1 cellular context compared by ENCODE assay signal in the genomic region with DNA sequence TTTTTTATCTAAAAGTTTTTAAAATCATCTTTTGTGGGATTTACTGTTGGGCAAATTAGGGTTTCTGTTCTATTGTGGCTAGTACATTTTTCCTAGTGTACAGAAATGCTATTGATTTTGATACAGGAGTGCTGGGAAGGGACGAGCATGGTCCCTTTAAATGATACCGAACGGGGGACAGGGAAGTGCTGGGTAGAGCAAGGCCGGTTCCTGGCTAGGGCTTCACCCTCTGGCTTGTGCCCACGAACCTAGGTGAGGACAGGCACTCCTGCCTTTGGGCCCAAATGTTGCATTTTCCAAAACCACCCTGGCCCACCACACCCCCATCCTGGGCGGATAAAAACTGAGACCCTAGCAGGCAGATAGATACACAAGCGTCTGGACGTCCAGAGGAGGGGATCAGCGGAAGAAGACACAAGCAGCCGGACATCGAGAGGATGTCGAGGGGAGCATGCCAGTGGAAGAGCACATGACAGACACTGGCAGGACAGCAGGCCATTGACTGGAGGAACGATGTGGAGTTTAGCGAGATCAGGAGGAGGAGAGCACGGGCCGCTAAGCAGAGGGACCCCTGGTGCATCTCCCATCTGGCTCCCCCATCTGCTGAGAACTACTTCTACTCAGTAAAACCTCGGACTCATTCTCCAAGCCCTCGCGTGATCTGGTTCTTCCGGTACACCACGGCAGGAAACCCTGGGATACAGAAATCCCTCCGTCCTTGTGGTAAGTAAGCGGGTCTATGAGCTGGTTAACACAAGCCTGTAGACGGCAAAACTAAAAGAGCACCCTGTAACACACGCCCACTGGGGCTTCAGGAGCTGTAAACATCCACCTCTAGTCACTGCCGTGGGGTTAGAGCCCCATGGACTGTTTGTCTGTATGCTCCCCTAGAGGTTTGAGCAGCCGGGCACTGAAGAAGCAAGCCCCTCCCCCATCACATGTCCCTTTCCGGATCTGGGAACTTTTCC.
TF ChIP-seq lines count a peak whose summit lies in the region.

No MANE protein-coding gene starts in this region.

TF ChIP-seq in WTC11, 78 proteins besides CTCF, POLR2A, EP300 and RAD21 (continued from another document):
- TF ChIP-seq, protein P1, sequence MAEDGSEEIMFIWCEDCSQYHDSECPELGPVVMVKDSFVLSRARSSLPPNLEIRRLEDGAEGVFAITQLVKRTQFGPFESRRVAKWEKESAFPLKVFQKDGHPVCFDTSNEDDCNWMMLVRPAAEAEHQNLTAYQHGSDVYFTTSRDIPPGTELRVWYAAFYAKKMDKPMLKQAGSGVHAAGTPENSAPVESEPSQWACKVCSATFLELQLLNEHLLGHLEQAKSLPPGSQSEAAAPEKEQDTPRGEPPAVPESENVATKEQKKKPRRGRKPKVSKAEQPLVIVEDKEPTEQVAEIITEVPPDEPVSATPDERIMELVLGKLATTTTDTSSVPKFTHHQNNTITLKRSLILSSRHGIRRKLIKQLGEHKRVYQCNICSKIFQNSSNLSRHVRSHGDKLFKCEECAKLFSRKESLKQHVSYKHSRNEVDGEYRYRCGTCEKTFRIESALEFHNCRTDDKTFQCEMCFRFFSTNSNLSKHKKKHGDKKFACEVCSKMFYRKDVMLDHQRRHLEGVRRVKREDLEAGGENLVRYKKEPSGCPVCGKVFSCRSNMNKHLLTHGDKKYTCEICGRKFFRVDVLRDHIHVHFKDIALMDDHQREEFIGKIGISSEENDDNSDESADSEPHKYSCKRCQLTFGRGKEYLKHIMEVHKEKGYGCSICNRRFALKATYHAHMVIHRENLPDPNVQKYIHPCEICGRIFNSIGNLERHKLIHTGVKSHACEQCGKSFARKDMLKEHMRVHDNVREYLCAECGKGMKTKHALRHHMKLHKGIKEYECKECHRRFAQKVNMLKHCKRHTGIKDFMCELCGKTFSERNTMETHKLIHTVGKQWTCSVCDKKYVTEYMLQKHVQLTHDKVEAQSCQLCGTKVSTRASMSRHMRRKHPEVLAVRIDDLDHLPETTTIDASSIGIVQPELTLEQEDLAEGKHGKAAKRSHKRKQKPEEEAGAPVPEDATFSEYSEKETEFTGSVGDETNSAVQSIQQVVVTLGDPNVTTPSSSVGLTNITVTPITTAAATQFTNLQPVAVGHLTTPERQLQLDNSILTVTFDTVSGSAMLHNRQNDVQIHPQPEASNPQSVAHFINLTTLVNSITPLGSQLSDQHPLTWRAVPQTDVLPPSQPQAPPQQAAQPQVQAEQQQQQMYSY (CRISPR knock-in tag; IDR thresholded peaks at IDR 0.05): no peak
- TF ChIP-seq, protein P2, sequence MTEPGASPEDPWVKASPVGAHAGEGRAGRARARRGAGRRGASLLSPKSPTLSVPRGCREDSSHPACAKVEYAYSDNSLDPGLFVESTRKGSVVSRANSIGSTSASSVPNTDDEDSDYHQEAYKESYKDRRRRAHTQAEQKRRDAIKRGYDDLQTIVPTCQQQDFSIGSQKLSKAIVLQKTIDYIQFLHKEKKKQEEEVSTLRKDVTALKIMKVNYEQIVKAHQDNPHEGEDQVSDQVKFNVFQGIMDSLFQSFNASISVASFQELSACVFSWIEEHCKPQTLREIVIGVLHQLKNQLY (CRISPR knock-in tag; IDR thresholded peaks at IDR 0.05): no peak
- TF ChIP-seq GABPB1 (CRISPR knock-in tag; IDR thresholded peaks at IDR 0.05) (0 out of 2 replicates have a peak, but pooled peaks have one; percentile 44), GTF2I (CRISPR knock-in tag; conservative IDR thresholded peaks at IDR 0.05) (no peak), NR2C2 (CRISPR knock-in tag; IDR thresholded peaks at IDR 0.05) (no peak), FOXK1 (CRISPR knock-in tag; IDR thresholded peaks at IDR 0.05) (no peak), TEAD1 (CRISPR knock-in tag; IDR thresholded peaks at IDR 0.05) (no peak), OVOL2 (CRISPR knock-in tag; IDR thresholded peaks at IDR 0.05; ENCODE audit: borderline replicate concordance) (no peak)
